In genomic region chr9:121322037-121322736, GRCh38 we compare ENCODE assay signal across 7 cellular contexts.
DNase-seq lines count a peak whose midpoint lies in the region; ATAC-seq and TF ChIP-seq lines count a peak whose summit lies in the region.

No MANE protein-coding gene starts in this region.

- no peaks in the 10 kb centered on the region for H3K4me1 ChIP-seq in HEK293 (ENCODE audit: control insufficient read depth, insufficient read depth, low read length)

- no peak overlapping the region for H3K4me3 ChIP-seq in HEK293 (ENCODE audit: low read depth, low read length)

- peak; percentile 64 for DNase-seq in RPMI8226
- peak; percentile 99 for DNase-seq in fibroblast of peridontal ligament (ENCODE audit: extremely low read depth)
- DNase-seq in smooth muscle cell of the brain vasculature (ENCODE audit: low read depth, low spot score): peak; percentile 53
- no peak for DNase-seq in UCSD-AML1 (lab: John Stamatoyannopoulos, UW; ENCODE audit: unreplicated experiment)

- ATAC-seq in GM19463 (IDR thresholded peaks at IDR 0.05; ENCODE audit: unreplicated experiment) (no peak), HG03469 (IDR thresholded peaks at IDR 0.05; ENCODE audit: unreplicated experiment) (no peak)

- POLR2A ChIA-PET in HEK293 (lab: Yijun Ruan, JAX): no interaction called here

- TF ChIP-seq CTCF in HEK293 (tag by site-specific recombination; IDR thresholded peaks at IDR 0.05): no peak

- H3K9me3 ChIP-seq in HEK293 (ENCODE audit: control insufficient read depth, insufficient read depth, low read depth, low read length): no peaks in the 10 kb centered on the region

- CTCF ChIA-PET in HEK293 (lab: Yijun Ruan, JAX): interaction anchor here (3.6 to 7.5 kb wide), 3 partner anchors 35 to 79 kb away, joined by 15 to 236 read pairs (median 42); no protein-coding TSS in a partner anchor

- peaks cover 0 to 54% of the 10 kb centered on the region in 2 experiments; a peak in 1 of 3 replicates for H3K36me3 ChIP-seq in HEK293 (ENCODE audit: control insufficient read depth in 2 of 2, insufficient read depth in 1 of 2, low read length in 2 of 2)

- no peak overlapping the region for H3K27ac ChIP-seq in HEK293 (ENCODE audit: extremely low read depth, low read depth, low read length)

TF ChIP-seq in HEK293, 187 proteins besides CTCF, POLR2A, EP300 and RAD21:
- TF ChIP-seq PRDM4 (tag by site-specific recombination; IDR thresholded peaks at IDR 0.05): no peak
- no peak for TF ChIP-seq ZBTB1 (tag by site-specific recombination; IDR thresholded peaks at IDR 0.05)
- no peak for TF ChIP-seq ZNF280D (tag by site-specific recombination; IDR thresholded peaks at IDR 0.05)
- no peak for TF ChIP-seq ZNF510 (tag by site-specific recombination; IDR thresholded peaks at IDR 0.05; ENCODE audit: insufficient replicate concordance)
- no peak for TF ChIP-seq ZNF747 (tag by site-specific recombination; IDR thresholded peaks at IDR 0.05)
- peak; percentile 96 for TF ChIP-seq ZNF664 (tag by site-specific recombination; IDR thresholded peaks at IDR 0.05)
- TF ChIP-seq ZNF146 (tag by site-specific recombination; IDR thresholded peaks at IDR 0.05): peak; percentile 65
- TF ChIP-seq ZNF366 (tag by site-specific recombination; conservative IDR thresholded peaks at IDR 0.05): peak; percentile 63
- TF ChIP-seq ZNF175 (tag by site-specific recombination; IDR thresholded peaks at IDR 0.05): no peak
- TF ChIP-seq ZNF214 (tag by site-specific recombination; IDR thresholded peaks at IDR 0.05; ENCODE audit: borderline replicate concordance): no peak
- TF ChIP-seq PRDM6 (tag by site-specific recombination; IDR thresholded peaks at IDR 0.05): no peak
